9 cellular contexts compared by ENCODE assay signal in the genomic region with DNA sequence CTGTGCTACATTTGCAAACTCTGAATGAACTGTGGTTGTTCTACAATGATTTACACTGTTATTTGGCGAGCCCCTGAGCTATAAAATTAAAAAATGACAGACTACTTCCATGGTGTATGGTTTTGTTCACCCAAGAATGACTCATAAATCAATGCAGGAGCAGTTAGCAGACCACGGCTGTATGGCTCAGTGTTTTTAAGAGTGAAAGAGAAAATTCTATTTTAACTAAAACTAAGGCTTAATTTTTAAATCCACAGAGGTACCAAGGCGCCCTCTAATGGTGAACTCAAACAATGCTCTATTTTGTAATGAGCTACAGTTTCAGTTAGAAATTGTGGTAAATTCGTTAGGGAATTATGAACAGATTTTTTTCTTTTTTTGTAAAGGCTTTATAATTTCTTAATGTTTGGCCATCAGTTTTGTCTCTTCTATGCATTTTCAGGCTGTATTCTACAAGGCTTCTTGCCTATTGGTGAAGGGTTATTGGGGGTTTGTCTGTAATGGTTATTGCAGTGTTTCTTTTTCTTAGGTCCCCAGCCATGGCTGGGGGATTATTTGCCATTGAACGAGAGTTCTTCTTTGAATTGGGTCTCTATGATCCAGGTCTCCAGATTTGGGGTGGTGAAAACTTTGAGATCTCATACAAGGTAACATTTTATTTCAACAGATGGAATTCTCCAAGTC. TPM values are rescaled to one million over a fixed set of nuclear protein-coding genes. Genes with fewer than 3 reads are reported as not detected.
DNase-seq lines count a peak whose midpoint lies in the region; ATAC-seq and TF ChIP-seq lines count a peak whose summit lies in the region.
"Had no signal": no experiment of that assay in that cellular context is flagged by ENCODE, and none has a peak within 500 bp of the region (broad histone marks: within the 10 kb centered on the region; RNA-seq: fewer than 3 reads in every experiment).

No MANE protein-coding gene starts in this region.

- no peak overlapping the region for H3K27ac ChIP-seq in CD4-positive, CD25-positive, alpha-beta regulatory T cell (ENCODE audit: insufficient read depth, low read length, poor library complexity, severe bottlenecking)
- no peak overlapping the region for H3K27ac ChIP-seq in KMS-11

- no peaks in the 10 kb centered on the region for H3K27me3 Mint-ChIP-seq in CD4-positive, CD25-positive, alpha-beta regulatory T cell
- H3K27me3 Mint-ChIP-seq: naive thymus-derived CD8-positive, alpha-beta T cell had no signal

- H3K36me3 ChIP-seq in CD4-positive, CD25-positive, alpha-beta regulatory T cell (ENCODE audit: control insufficient read depth, insufficient read depth, low read length) = peaks cover 8% of the 10 kb centered on the region
- H3K36me3 ChIP-seq in KMS-11 (ENCODE audit: insufficient read depth) = peaks cover 2% of the 10 kb centered on the region; the same call in 1 of the 2 replicates

- H3K27me3 ChIP-seq in CD4-positive, CD25-positive, alpha-beta regulatory T cell (ENCODE audit: control insufficient read depth, insufficient read depth, low read length) = no peaks in the 10 kb centered on the region
- H3K27me3 ChIP-seq in KMS-11 (ENCODE audit: insufficient read depth, low read depth) = no peaks in the 10 kb centered on the region

- in situ Hi-C loops in astrocyte of the spinal cord (cut with HindIII; ENCODE audit: low sequenced_read_pairs) = no loop called here

- peaks cover 32% of the 10 kb centered on the region for H3K36me3 Mint-ChIP-seq in CD4-positive, CD25-positive, alpha-beta regulatory T cell

- H4K20me1 ChIP-seq in KMS-11 (ENCODE audit: insufficient read depth) = no peaks in the 10 kb centered on the region

- peaks cover 0 to 12% (median 3%) of the 10 kb centered on the region in 4 donors for H3K4me1 Mint-ChIP-seq in CD4-positive, CD25-positive, alpha-beta regulatory T cell

- no peaks in the 10 kb centered on the region for H3K4me1 ChIP-seq in CD4-positive, CD25-positive, alpha-beta regulatory T cell (ENCODE audit: control insufficient read depth, insufficient read depth, low read length, poor library complexity, severe bottlenecking)
- H3K4me1 ChIP-seq in KMS-11 (ENCODE audit: low read depth, poor library complexity, severe bottlenecking) = peaks cover 10% of the 10 kb centered on the region

- no peak overlapping the region for H3K9ac ChIP-seq in KMS-11

- peak overlapping the region in 1 of 3 donors; percentile 26 for H3K27ac Mint-ChIP-seq in CD4-positive, CD25-positive, alpha-beta regulatory T cell

- H3K4me3 ChIP-seq in CD4-positive, CD25-positive, alpha-beta regulatory T cell (ENCODE audit: low read depth, low read length) = no peak overlapping the region
- H3K4me3 ChIP-seq in KMS-11 (IDR thresholded peaks at IDR 0.05; ENCODE audit: insufficient read depth, low read depth, low read length) = no peak overlapping the region
- H3K4me3 ChIP-seq in astrocyte of the spinal cord (ENCODE audit: low read depth, low read length) = no peak overlapping the region

- peak in 2 of 3 donors; percentile 26 to 51 for DNase-seq in CD4-positive, CD25-positive, alpha-beta regulatory T cell
- DNase-seq in astrocyte of the spinal cord (ENCODE audit: low read depth, low spot score) = peak; percentile 66
- peak; percentile 57 for DNase-seq in left kidney (ENCODE audit: low read depth, low spot score)
- DNase-seq in NCI-H2171 (lab: John Stamatoyannopoulos, UW) = no peak

- H3K4me2 ChIP-seq in KMS-11 = no peak overlapping the region

- H2AFZ ChIP-seq in KMS-11 (ENCODE audit: low read depth) = no peak overlapping the region

- no peaks in the 10 kb centered on the region for H3K9me3 Mint-ChIP-seq in CD4-positive, CD25-positive, alpha-beta regulatory T cell
- H3K9me3 Mint-ChIP-seq: naive thymus-derived CD8-positive, alpha-beta T cell had no signal

- H3K79me2 ChIP-seq in KMS-11 (ENCODE audit: insufficient read depth, low read depth) = no peaks in the 10 kb centered on the region

- ATAC-seq in CD4-positive, CD25-positive, alpha-beta regulatory T cell (ENCODE audit: low read depth in 2 of 2) = peak; percentile 37 to 40
- ATAC-seq in GM18505 (IDR thresholded peaks at IDR 0.05; ENCODE audit: unreplicated experiment) (peak; percentile 57), HG03025 (IDR thresholded peaks at IDR 0.05; ENCODE audit: low FRiP score, unreplicated experiment) (no peak), HG02840 (IDR thresholded peaks at IDR 0.05; ENCODE audit: low FRiP score, unreplicated experiment) (no peak)
- ATAC-seq: naive thymus-derived CD8-positive, alpha-beta T cell had no signal

- no peaks in the 10 kb centered on the region for H3K9me3 ChIP-seq in CD4-positive, CD25-positive, alpha-beta regulatory T cell (ENCODE audit: control insufficient read depth in 2 of 2, low read length in 2 of 2)

- TF ChIP-seq CTCF in KMS-11 (conservative IDR thresholded peaks at IDR 0.05; ENCODE audit: low read depth, low read length) (peak; percentile 94), astrocyte of the spinal cord (IDR thresholded peaks at IDR 0.05; ENCODE audit: low read depth, low read length) (peak; percentile 66)

- TF ChIP-seq POLR2A in GM18505 (IDR thresholded peaks at IDR 0.05; ENCODE audit: borderline replicate concordance, extremely low read depth, insufficient read depth, insufficient read length) = no peak

- H3K4me3 Mint-ChIP-seq in CD4-positive, CD25-positive, alpha-beta regulatory T cell = no peak overlapping the region
- H3K4me3 Mint-ChIP-seq: naive thymus-derived CD8-positive, alpha-beta T cell had no signal

RNA-seq across cellular contexts. Expression of a gene that starts 32.5 kb away (rescaled TPM):
- total RNA-seq in CD4-positive, CD25-positive, alpha-beta regulatory T cell = 210 TPM
- 100 to 1,000 TPM; 280 to 438 (median 341) TPM for polyA plus RNA-seq in CD4-positive, CD25-positive, alpha-beta regulatory T cell

Comparison
In these comparisons a context has a peak if more than half of its experiments do, and no peak if none do; other contexts are left out.
1. ATAC-seq: peak in CD4-positive, CD25-positive, alpha-beta regulatory T cell (2 of 2) and GM18505 (single experiment); none in HG03025 (single experiment) and HG02840 (single experiment).